Comparison of ENCODE assay signal across 8 cellular contexts in the genomic region with DNA sequence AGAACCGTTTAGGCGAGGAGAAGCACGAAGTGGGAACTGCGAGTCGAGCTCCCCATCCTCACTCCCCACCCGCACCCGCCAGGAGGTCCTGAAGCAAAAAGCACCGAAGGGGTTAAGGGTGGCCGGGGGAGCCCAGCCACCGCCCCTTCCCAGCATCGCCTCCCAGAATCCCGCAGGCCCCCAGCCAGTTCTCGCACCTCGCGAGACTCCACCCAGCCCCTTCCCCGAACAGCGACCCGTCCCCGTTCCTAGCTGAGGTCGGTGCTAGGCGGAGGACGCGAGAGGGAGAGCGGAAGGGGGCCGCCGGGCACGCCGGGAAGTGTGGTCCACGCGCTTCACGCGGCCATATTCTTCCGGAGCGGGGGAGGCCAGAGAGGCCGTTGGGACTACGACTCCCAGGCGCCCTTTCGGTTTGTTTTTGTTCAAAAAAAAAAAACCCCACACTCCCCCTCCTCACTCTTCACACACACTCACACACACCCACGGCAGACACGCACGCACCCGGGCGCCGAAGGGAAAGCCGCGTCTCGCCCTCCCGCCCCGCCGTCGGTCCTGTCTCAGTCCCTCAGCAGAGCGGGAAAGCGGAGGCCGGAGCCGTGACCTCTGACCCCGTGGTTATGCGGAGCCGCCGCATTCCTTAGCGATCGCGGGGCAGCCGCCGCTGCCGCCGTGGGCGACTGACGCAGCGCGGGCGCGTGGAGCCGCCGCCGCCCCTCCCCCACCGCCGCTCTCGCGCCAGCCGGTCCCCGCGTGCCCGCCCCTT. TPM values are rescaled to one million over a fixed set of nuclear protein-coding genes. Genes with fewer than 3 reads are reported as not detected.
DNase-seq lines count a peak whose midpoint lies in the region; ATAC-seq and TF ChIP-seq lines count a peak whose summit lies in the region.

A gene (plus strand): TSS at position 463 of the 763 bp plus-strand sequence. CDS start 445 bp downstream, outside the sequence.

- H3K4me1 Mint-ChIP-seq in nephron progenitor cell: peaks cover 36% of the 10 kb centered on the region
- H3K4me1 Mint-ChIP-seq in stimulated activated naive CD8-positive, alpha-beta T cell treated with anti-CD3 and anti-CD28 coated beads, Interleukin-15, amount 100 ng/mL, for 72 hours: peaks cover 74% of the 10 kb centered on the region

- peaks cover 20% of the 10 kb centered on the region for H3K27me3 ChIP-seq in H7 (ENCODE audit: control insufficient read depth, insufficient read depth, low read length)
- no peaks in the 10 kb centered on the region for H3K27me3 ChIP-seq in MG63

- no peaks in the 10 kb centered on the region for H3K9me3 ChIP-seq in MG63

- TF ChIP-seq CTCF in fibroblast of the aortic adventitia (IDR thresholded peaks at IDR 0.05; ENCODE audit: insufficient read depth, low read length): no peak
- TF ChIP-seq CTCF in nephron progenitor cell (IDR thresholded peaks at IDR 0.05): no peak

- peaks cover 31% of the 10 kb centered on the region for H3K36me3 Mint-ChIP-seq in nephron progenitor cell (ENCODE audit: low read depth)

- H3K9me3 Mint-ChIP-seq in nephron progenitor cell: peaks cover 3% of the 10 kb centered on the region
- no peaks in the 10 kb centered on the region for H3K9me3 Mint-ChIP-seq in stimulated activated naive CD8-positive, alpha-beta T cell treated with anti-CD3 and anti-CD28 coated beads, Interleukin-15, amount 100 ng/mL, for 72 hours

- H3K4me3 Mint-ChIP-seq in nephron progenitor cell: peak within 1 kb of the TSS; percentile 98
- H3K4me3 Mint-ChIP-seq in stimulated activated naive CD8-positive, alpha-beta T cell treated with anti-CD3 and anti-CD28 coated beads, Interleukin-15, amount 100 ng/mL, for 72 hours: peak within 1 kb of the TSS; percentile 88 to 98

- H3K36me3 ChIP-seq in H7 (replicated peaks; ENCODE audit: control insufficient read depth, insufficient read depth, low read length) (no peaks in the 10 kb centered on the region), MG63 (peaks cover 18% of the 10 kb centered on the region)

- ATAC-seq in stimulated activated naive CD8-positive, alpha-beta T cell treated with anti-CD3 and anti-CD28 coated beads, Interleukin-15, amount 100 ng/mL, for 72 hours: peak; percentile 86

- DNase-seq in ELR (ENCODE audit: low read depth) (peak; percentile 98), H7 (peak; percentile 98), MG63 (peak; percentile 98), SHP77 treated with DMSO at 0.1 percent for 48 hours (lab: John Stamatoyannopoulos, UW) (peak; percentile 94), fibroblast of the aortic adventitia (ENCODE audit: low read depth) (peak; percentile 95), nephron progenitor cell (peak; percentile 99)
- DNase-seq in activated effector memory CD4-positive, alpha-beta T cell treated with anti-CD3 and anti-CD28 coated beads, Interleukin-2, amount 50 U/mL, for 16 hours: peak; percentile 98
- DNase-seq in stimulated activated naive CD8-positive, alpha-beta T cell treated with anti-CD3 and anti-CD28 coated beads, Interleukin-15, amount 100 ng/mL, for 72 hours: peak; percentile 96 to 98

- H3K4me3 ChIP-seq in H7 (ENCODE audit: insufficient read depth, low read depth, low read length): peak within 1 kb of the TSS; percentile 71
- peak within 1 kb of the TSS; percentile 78 for H3K4me3 ChIP-seq in MG63
- H3K4me3 ChIP-seq in fibroblast of the aortic adventitia (ENCODE audit: low read depth, low read length): peak within 1 kb of the TSS; percentile 88

- H3K27me3 Mint-ChIP-seq in nephron progenitor cell (ENCODE audit: low read depth, poor library complexity): peaks cover 4% of the 10 kb centered on the region
- no peaks in the 10 kb centered on the region for H3K27me3 Mint-ChIP-seq in stimulated activated naive CD8-positive, alpha-beta T cell treated with anti-CD3 and anti-CD28 coated beads, Interleukin-15, amount 100 ng/mL, for 72 hours

- H3K27ac Mint-ChIP-seq in nephron progenitor cell: peak within 1 kb of the TSS; percentile 100
- H3K27ac Mint-ChIP-seq in stimulated activated naive CD8-positive, alpha-beta T cell treated with anti-CD3 and anti-CD28 coated beads, Interleukin-15, amount 100 ng/mL, for 72 hours: peak within 1 kb of the TSS; percentile 100

RNA-seq across cellular contexts. Expression of the gene that starts here (rescaled TPM):
- total RNA-seq in H7 (2014; rRNA removed; shearing (Covaris generic)): 12.5 and 14.3 TPM in 2 replicates
- total RNA-seq in MG63 (2014; rRNA removed; shearing (Covaris generic); ENCODE audit: low replicate concordance): 25.2 and 39.8 TPM in 2 replicates
- total RNA-seq in fibroblast of the aortic adventitia (ENCODE audit: low replicate concordance): 57.4 and 85.9 TPM in 2 replicates

Comparison
In these comparisons a context has a peak if more than half of its experiments do, and no peak if none do; other contexts are left out.
1. Peak in every context shown above with its lines: DNase-seq, ATAC-seq and H3K4me3 ChIP-seq.